30 cellular contexts compared by ENCODE assay signal in the genomic region with DNA sequence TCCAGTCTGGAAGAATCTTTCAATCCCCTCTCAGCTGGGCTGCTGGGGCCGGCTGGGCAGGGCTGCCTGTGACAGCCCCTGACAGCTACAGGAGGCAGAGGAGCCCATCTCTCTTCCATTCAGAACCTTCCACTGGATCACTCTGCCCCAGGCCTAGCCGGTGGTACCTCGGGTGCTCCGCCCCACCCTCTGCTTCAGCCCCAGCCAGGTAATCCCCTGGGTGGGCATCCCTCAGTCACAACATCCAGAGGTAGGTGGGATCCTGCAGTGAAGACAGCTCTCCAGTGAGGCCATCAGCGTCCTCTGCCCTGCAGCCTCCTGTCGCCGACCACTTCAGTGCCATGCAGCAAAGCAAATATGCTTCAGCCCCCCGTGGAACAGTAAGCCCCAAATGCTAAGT.
"Had no signal": no experiment of that assay in that cellular context is flagged by ENCODE, and none has a peak within 500 bp of the region (broad histone marks: within the 10 kb centered on the region; RNA-seq: fewer than 3 reads in every experiment).

No MANE protein-coding gene starts in this region.

- H3K27me3 Mint-ChIP-seq: activated naive CD4-positive, alpha-beta T cell treated with anti-CD3 and anti-CD28 coated beads, Interleukin-2, amount 50 U/mL, for 24 hours; activated naive CD8-positive, alpha-beta T cell treated with anti-CD3 and anti-CD28 coated beads for 36 hours; activated naive CD8-positive, alpha-beta T cell treated with anti-CD3 and anti-CD28 coated beads, Interleukin-2, amount 50 U/mL, for 24 hours had no signal

- ATAC-seq: activated CD4-positive, alpha-beta T cell treated with anti-CD3 and anti-CD28 coated beads for 36 hours; activated CD8-positive, alpha-beta memory T cell treated with anti-CD3 and anti-CD28 coated beads, Interleukin-2, amount 10 ng/mL, durations not matched to agents 7 days and 5 days; activated CD8-positive, alpha-beta T cell treated with anti-CD3 and anti-CD28 coated beads, Interleukin-2, amount 10 ng/mL, durations not matched to agents 7 days and 5 days; activated naive CD8-positive, alpha-beta T cell treated with anti-CD3 and anti-CD28 coated beads, Interleukin-2, amount 50 U/mL, for 24 hours; body of pancreas; gastroesophageal sphincter had no signal

- H3K27ac Mint-ChIP-seq: activated CD4-positive, alpha-beta memory T cell treated with anti-CD3 and anti-CD28 coated beads for 36 hours; activated CD4-positive, alpha-beta T cell treated with anti-CD3 and anti-CD28 coated beads for 36 hours; activated CD4-positive, alpha-beta T cell treated with anti-CD3 and anti-CD28 coated beads, Interleukin-2, amount 10 ng/mL, durations not matched to agents 24 days and 14 days; activated CD8-positive, alpha-beta memory T cell treated with anti-CD3 and anti-CD28 coated beads, Interleukin-2, amount 10 ng/mL, durations not matched to agents 7 days and 5 days; activated CD8-positive, alpha-beta T cell treated with anti-CD3 and anti-CD28 coated beads, Interleukin-2, amount 10 ng/mL, durations not matched to agents 7 days and 5 days; activated naive CD4-positive, alpha-beta T cell treated with anti-CD3 and anti-CD28 coated beads for 36 hours; activated naive CD4-positive, alpha-beta T cell treated with anti-CD3 and anti-CD28 coated beads, Interleukin-2, amount 50 U/mL, for 24 hours; activated naive CD8-positive, alpha-beta T cell treated with anti-CD3 and anti-CD28 coated beads for 36 hours; activated naive CD8-positive, alpha-beta T cell treated with anti-CD3 and anti-CD28 coated beads, Interleukin-2, amount 50 U/mL, for 24 hours; activated T-helper 1 cell treated with anti-CD3 and anti-CD28 coated beads, Interleukin-12 subunit alpha, Interleukin-12 subunit beta, Interleukin-2, Interleukin-4 antibody, amounts not matched to agents 30 ng/mL and 10 ng/mL and 1 ng/mL, durations not matched to agents 14 hours and 24 hours and 36 hours; activated T-helper 2 cell treated with anti-CD3 and anti-CD28 coated beads, Interferon-gamma antibody, Interleukin-2, Interleukin-4, amounts not matched to agents 10 μg/mL and 5 μg/mL and 100 μg/mL, durations not matched to agents 14 hours and 24 hours and 36 hours had no signal

- H3K36me3 Mint-ChIP-seq: activated CD4-positive, alpha-beta memory T cell treated with anti-CD3 and anti-CD28 coated beads for 36 hours; activated CD8-positive, alpha-beta memory T cell treated with anti-CD3 and anti-CD28 coated beads, Interleukin-2, amount 10 ng/mL, durations not matched to agents 7 days and 5 days; activated naive CD4-positive, alpha-beta T cell treated with anti-CD3 and anti-CD28 coated beads, Interleukin-2, amount 50 U/mL, for 24 hours; activated naive CD8-positive, alpha-beta T cell treated with anti-CD3 and anti-CD28 coated beads for 36 hours had no signal

- H3K27ac ChIP-seq: adrenal gland, body of pancreas, epithelial cell of prostate, esophagus squamous epithelium, gastroesophageal sphincter had no signal

- DNase-seq: activated CD4-positive, alpha-beta memory T cell treated with anti-CD3 and anti-CD28 coated beads for 36 hours; activated CD4-positive, alpha-beta T cell treated with anti-CD3 and anti-CD28 coated beads for 36 hours; activated CD4-positive, alpha-beta T cell treated with anti-CD3 and anti-CD28 coated beads, Interleukin-2, amount 10 ng/mL, durations not matched to agents 24 days and 14 days; activated CD4-positive, CD25-positive, alpha-beta regulatory T cell; activated CD4-positive, CD25-positive, alpha-beta regulatory T cell treated with anti-CD3 and anti-CD28 coated beads, Interleukin-2, amount 50 U/mL, for 72 hours; activated CD8-positive, alpha-beta memory T cell treated with anti-CD3 and anti-CD28 coated beads, Interleukin-2, amount 10 ng/mL, durations not matched to agents 7 days and 5 days; activated CD8-positive, alpha-beta memory T cell treated with anti-CD3 and anti-CD28 coated beads, Interleukin-2, amount 50 U/mL, for 4 hours; activated CD8-positive, alpha-beta T cell treated with anti-CD3 and anti-CD28 coated beads, Interleukin-2, amount 10 ng/mL, durations not matched to agents 7 days and 5 days; activated naive CD4-positive, alpha-beta T cell treated with anti-CD3 and anti-CD28 coated beads for 36 hours; activated naive CD8-positive, alpha-beta T cell treated with anti-CD3 and anti-CD28 coated beads for 36 hours; activated naive CD8-positive, alpha-beta T cell treated with anti-CD3 and anti-CD28 coated beads, Interleukin-2, amount 50 U/mL, for 24 hours; activated T-cell treated with anti-CD3 and anti-CD28 coated beads, Interleukin-2, amount 50 U/mL, for 1 hour; activated T-cell treated with anti-CD3 and anti-CD28 coated beads, Interleukin-2, amount 50 U/mL, for 48 hours; adrenal gland; amygdala; aorta; body of pancreas; central memory CD4-positive, alpha-beta T cell; cerebellar nuclear complex; cortex of kidney; dermis blood vessel endothelial cell; effector CD8-positive, alpha-beta T cell; esophagus squamous epithelium; foreskin melanocyte; T-helper 2 cell had no signal

- H3K9me3 Mint-ChIP-seq: activated CD4-positive, alpha-beta T cell treated with anti-CD3 and anti-CD28 coated beads, Interleukin-2, amount 10 ng/mL, durations not matched to agents 24 days and 14 days; activated naive CD4-positive, alpha-beta T cell treated with anti-CD3 and anti-CD28 coated beads for 36 hours; activated naive CD4-positive, alpha-beta T cell treated with anti-CD3 and anti-CD28 coated beads, Interleukin-2, amount 50 U/mL, for 24 hours; activated naive CD8-positive, alpha-beta T cell treated with anti-CD3 and anti-CD28 coated beads for 36 hours; activated naive CD8-positive, alpha-beta T cell treated with anti-CD3 and anti-CD28 coated beads, Interleukin-2, amount 50 U/mL, for 24 hours; activated T-helper 1 cell treated with anti-CD3 and anti-CD28 coated beads, Interleukin-12 subunit alpha, Interleukin-12 subunit beta, Interleukin-2, Interleukin-4 antibody, amounts not matched to agents 30 ng/mL and 10 ng/mL and 1 ng/mL, durations not matched to agents 14 hours and 24 hours and 36 hours; activated T-helper 2 cell treated with anti-CD3 and anti-CD28 coated beads, Interferon-gamma antibody, Interleukin-2, Interleukin-4, amounts not matched to agents 10 μg/mL and 5 μg/mL and 100 μg/mL, durations not matched to agents 14 hours and 24 hours and 36 hours had no signal

- H3K4me1 Mint-ChIP-seq: activated CD4-positive, alpha-beta T cell treated with anti-CD3 and anti-CD28 coated beads for 36 hours; activated CD4-positive, alpha-beta T cell treated with anti-CD3 and anti-CD28 coated beads, Interleukin-2, amount 10 ng/mL, durations not matched to agents 24 days and 14 days; activated CD8-positive, alpha-beta memory T cell treated with anti-CD3 and anti-CD28 coated beads, Interleukin-2, amount 10 ng/mL, durations not matched to agents 7 days and 5 days; activated naive CD4-positive, alpha-beta T cell treated with anti-CD3 and anti-CD28 coated beads, Interleukin-2, amount 50 U/mL, for 24 hours; activated naive CD8-positive, alpha-beta T cell treated with anti-CD3 and anti-CD28 coated beads, Interleukin-2, amount 50 U/mL, for 24 hours had no signal

- H3K4me3 Mint-ChIP-seq: activated CD4-positive, alpha-beta memory T cell treated with anti-CD3 and anti-CD28 coated beads for 36 hours; activated CD4-positive, alpha-beta T cell treated with anti-CD3 and anti-CD28 coated beads for 36 hours; activated CD4-positive, alpha-beta T cell treated with anti-CD3 and anti-CD28 coated beads, Interleukin-2, amount 10 ng/mL, durations not matched to agents 24 days and 14 days; activated CD8-positive, alpha-beta memory T cell treated with anti-CD3 and anti-CD28 coated beads, Interleukin-2, amount 10 ng/mL, durations not matched to agents 7 days and 5 days; activated CD8-positive, alpha-beta T cell treated with anti-CD3 and anti-CD28 coated beads, Interleukin-2, amount 10 ng/mL, durations not matched to agents 7 days and 5 days; activated naive CD4-positive, alpha-beta T cell treated with anti-CD3 and anti-CD28 coated beads for 36 hours; activated naive CD4-positive, alpha-beta T cell treated with anti-CD3 and anti-CD28 coated beads, Interleukin-2, amount 50 U/mL, for 24 hours; activated naive CD8-positive, alpha-beta T cell treated with anti-CD3 and anti-CD28 coated beads for 36 hours; activated naive CD8-positive, alpha-beta T cell treated with anti-CD3 and anti-CD28 coated beads, Interleukin-2, amount 50 U/mL, for 24 hours; activated T-helper 1 cell treated with anti-CD3 and anti-CD28 coated beads, Interleukin-12 subunit alpha, Interleukin-12 subunit beta, Interleukin-2, Interleukin-4 antibody, amounts not matched to agents 30 ng/mL and 10 ng/mL and 1 ng/mL, durations not matched to agents 14 hours and 24 hours and 36 hours had no signal
